1 cellular context compared by ENCODE assay signal in genomic region chr12:128365831-128366231, GRCh38.
TF ChIP-seq lines count a peak whose summit lies in the region.

No MANE protein-coding gene starts in this region.

TF ChIP-seq in HepG2, 621 proteins besides CTCF, POLR2A, EP300 and RAD21 (continued from another document):
- TF ChIP-seq, protein P1, sequence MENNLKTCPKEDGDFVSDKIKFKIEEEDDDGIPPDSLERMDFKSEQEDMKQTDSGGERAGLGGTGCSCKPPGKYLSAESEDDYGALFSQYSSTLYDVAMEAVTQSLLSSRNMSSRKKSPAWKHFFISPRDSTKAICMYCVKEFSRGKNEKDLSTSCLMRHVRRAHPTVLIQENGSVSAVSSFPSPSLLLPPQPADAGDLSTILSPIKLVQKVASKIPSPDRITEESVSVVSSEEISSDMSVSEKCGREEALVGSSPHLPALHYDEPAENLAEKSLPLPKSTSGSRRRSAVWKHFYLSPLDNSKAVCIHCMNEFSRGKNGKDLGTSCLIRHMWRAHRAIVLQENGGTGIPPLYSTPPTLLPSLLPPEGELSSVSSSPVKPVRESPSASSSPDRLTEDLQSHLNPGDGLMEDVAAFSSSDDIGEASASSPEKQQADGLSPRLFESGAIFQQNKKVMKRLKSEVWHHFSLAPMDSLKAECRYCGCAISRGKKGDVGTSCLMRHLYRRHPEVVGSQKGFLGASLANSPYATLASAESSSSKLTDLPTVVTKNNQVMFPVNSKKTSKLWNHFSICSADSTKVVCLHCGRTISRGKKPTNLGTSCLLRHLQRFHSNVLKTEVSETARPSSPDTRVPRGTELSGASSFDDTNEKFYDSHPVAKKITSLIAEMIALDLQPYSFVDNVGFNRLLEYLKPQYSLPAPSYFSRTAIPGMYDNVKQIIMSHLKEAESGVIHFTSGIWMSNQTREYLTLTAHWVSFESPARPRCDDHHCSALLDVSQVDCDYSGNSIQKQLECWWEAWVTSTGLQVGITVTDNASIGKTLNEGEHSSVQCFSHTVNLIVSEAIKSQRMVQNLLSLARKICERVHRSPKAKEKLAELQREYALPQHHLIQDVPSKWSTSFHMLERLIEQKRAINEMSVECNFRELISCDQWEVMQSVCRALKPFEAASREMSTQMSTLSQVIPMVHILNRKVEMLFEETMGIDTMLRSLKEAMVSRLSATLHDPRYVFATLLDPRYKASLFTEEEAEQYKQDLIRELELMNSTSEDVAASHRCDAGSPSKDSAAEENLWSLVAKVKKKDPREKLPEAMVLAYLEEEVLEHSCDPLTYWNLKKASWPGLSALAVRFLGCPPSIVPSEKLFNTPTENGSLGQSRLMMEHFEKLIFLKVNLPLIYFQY (CRISPR knock-in tag; IDR thresholded peaks at IDR 0.05; ENCODE audit: borderline replicate concordance): no peak
- TF ChIP-seq PAWR (CRISPR knock-in tag; IDR thresholded peaks at IDR 0.05; ENCODE audit: borderline replicate concordance): no peak
TF ChIP-seq in HepG2: peak in this region for 0.
